ENCODE assay signal across 1 cellular context in the genomic region with DNA sequence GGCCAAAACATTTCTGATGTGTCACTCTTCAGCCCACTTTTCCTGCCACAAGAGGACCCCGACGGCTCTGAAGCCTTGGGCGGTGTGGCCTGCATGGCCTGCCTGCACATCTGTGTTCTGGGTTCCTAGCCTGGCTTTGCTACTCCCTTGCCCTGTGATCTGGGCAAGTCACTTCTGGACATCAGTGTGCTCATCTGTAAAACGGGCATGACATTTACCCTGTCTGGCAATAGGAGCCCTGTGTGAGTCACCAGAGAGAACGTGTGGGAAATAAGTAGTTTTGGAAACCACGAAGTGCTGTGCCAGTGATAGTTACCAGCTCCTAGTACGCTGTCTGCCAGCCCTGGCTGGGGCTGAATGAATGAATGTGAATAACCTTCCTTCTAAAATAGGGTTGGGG.
TF ChIP-seq lines count a peak whose summit lies in the region.

No MANE protein-coding gene starts in this region.

TF ChIP-seq in H1, 55 proteins besides CTCF, POLR2A, EP300 and RAD21 (continued from another document):
- TF ChIP-seq SP4 (IDR thresholded peaks at IDR 0.05; ENCODE audit: low read length): no peak
- TF ChIP-seq RNF2 (IDR thresholded peaks at IDR 0.05; ENCODE audit: borderline replicate concordance, low read depth, low read length, missing control alignments, poor library complexity, severe bottlenecking): no peak
- TF ChIP-seq JUN (IDR thresholded peaks at IDR 0.05; ENCODE audit: low read depth, low read length): no peak
- TF ChIP-seq MAFK (IDR thresholded peaks at IDR 0.05; ENCODE audit: low read depth, low read length): no peak
- no peak for TF ChIP-seq RFX5 (IDR thresholded peaks at IDR 0.05; ENCODE audit: borderline replicate concordance, low read depth, low read length)
- TF ChIP-seq RBBP5 (IDR thresholded peaks at IDR 0.05; ENCODE audit: borderline replicate concordance, low read depth, low read length): no peak
- TF ChIP-seq EZH2 (IDR thresholded peaks at IDR 0.05; ENCODE audit: low read depth, low read length, severe bottlenecking): no peak
- TF ChIP-seq SP1 (IDR thresholded peaks at IDR 0.05; ENCODE audit: low read depth, low read length): no peak
- no peak for TF ChIP-seq YY1 (IDR thresholded peaks at IDR 0.05; ENCODE audit: low read depth, low read length)
- TF ChIP-seq HDAC2 (IDR thresholded peaks at IDR 0.05; ENCODE audit: borderline replicate concordance in 1 of 2, low read depth in 2 of 2, low read length in 2 of 2): no peak
TF ChIP-seq in H1: peak in this region for 0.
